ENCODE assay signal across 18 cellular contexts in genomic region chr4:74446193-74446868, GRCh38. TPM values are rescaled to one million over a fixed set of nuclear protein-coding genes. Genes with fewer than 3 reads are reported as not detected.
A peak's percentile ranks its signal among the peaks of the same experiment; 100 is the strongest.
DNase-seq lines count a peak whose midpoint lies in the region; ATAC-seq, FAIRE-seq and TF ChIP-seq lines count a peak whose summit lies in the region.
"Had no signal": no experiment of that assay in that cellular context is flagged by ENCODE, and none has a peak within 500 bp of the region (broad histone marks: within the 10 kb centered on the region; RNA-seq: fewer than 3 reads in every experiment).

No MANE protein-coding gene starts in this region.

- H3K27me3 ChIP-seq in CD8-positive, alpha-beta memory T cell (ENCODE audit: insufficient read depth, low read length, poor library complexity, severe bottlenecking): no peaks in the 10 kb centered on the region

- peaks cover 4 to 12% of the 10 kb centered on the region in 2 donors for H3K36me3 Mint-ChIP-seq in stimulated activated naive B cell treated with anti-CD40 and anti-IgM and Interleukin-4, amounts not matched to agents 10 μg/mL and 1 μg/mL and 100 μg/mL, for 72 hours
- H3K36me3 Mint-ChIP-seq in CD8-positive, alpha-beta memory T cell: peaks cover 1 to 4% (median 3%) of the 10 kb centered on the region in 3 donors
- H3K36me3 Mint-ChIP-seq: neural progenitor cell had no signal

- H3K27ac Mint-ChIP-seq in stimulated activated naive B cell treated with anti-CD40 and anti-IgM and Interleukin-4, amounts not matched to agents 10 μg/mL and 1 μg/mL and 100 μg/mL, for 72 hours: no peak overlapping the region
- H3K27ac Mint-ChIP-seq in CD8-positive, alpha-beta memory T cell: peak overlapping the region in 3 of 8 donors; percentile 38 to 62 (median 54)
- H3K27ac Mint-ChIP-seq: activated T-cell treated with anti-CD3 and anti-CD28 coated beads, Interleukin-2, amount 50 U/mL, for 72 hours; neural progenitor cell had no signal

- peak; percentile 55 for FAIRE-seq in H54 (lab: Jason Lieb, UNC)
- FAIRE-seq: TTC549 had no signal

- TF ChIP-seq CTCF in fibroblast of pulmonary artery (IDR thresholded peaks at IDR 0.05; ENCODE audit: low read length, missing control alignments): no peak

- H3K36me3 ChIP-seq in CD8-positive, alpha-beta memory T cell (ENCODE audit: insufficient read depth, low read length): no peaks in the 10 kb centered on the region
- H3K36me3 ChIP-seq: neural progenitor cell had no signal

- DNase-seq in H54 (ENCODE audit: insufficient read length, low spot score): no peak
- DNase-seq in amniotic epithelial cell (ENCODE audit: low read depth): peak; percentile 40
- DNase-seq in fibroblast of pulmonary artery (ENCODE audit: low read depth): peak; percentile 40
- no peak for DNase-seq in stimulated activated naive B cell treated with anti-CD40 and anti-IgM and Interleukin-4, amounts not matched to agents 10 μg/mL and 1 μg/mL and 100 μg/mL, for 72 hours
- no peak for DNase-seq in activated CD4-positive, alpha-beta T cell treated with anti-CD3 and anti-CD28 coated beads for 4 hours
- no peak for DNase-seq in CD8-positive, alpha-beta memory T cell
- DNase-seq in retina: no peak
- DNase-seq: activated CD4-positive, alpha-beta T cell treated with anti-CD3 and anti-CD28 coated beads, Interleukin-2, amount 50 U/mL, for 48 hours; activated T-cell treated with anti-CD3 and anti-CD28 coated beads, Interleukin-2, amount 50 U/mL, for 72 hours; HCEC 1CT; NCI-H2081 treated with DMSO at 0.1 percent for 48 hours; NCI-H510A treated with DMSO at 0.1 percent for 48 hours; right cardiac atrium had no signal

- no peaks in the 10 kb centered on the region for H3K4me1 Mint-ChIP-seq in stimulated activated naive B cell treated with anti-CD40 and anti-IgM and Interleukin-4, amounts not matched to agents 10 μg/mL and 1 μg/mL and 100 μg/mL, for 72 hours
- H3K4me1 Mint-ChIP-seq in CD8-positive, alpha-beta memory T cell: peaks cover 8 to 16% (median 11%) of the 10 kb centered on the region in 3 donors
- H3K4me1 Mint-ChIP-seq: neural progenitor cell had no signal

- POLR2A ChIA-PET in CD8-positive, alpha-beta memory T cell (lab: Charles Lee): no interaction called here

- ATAC-seq in stimulated activated naive B cell treated with anti-CD40 and anti-IgM and Interleukin-4, amounts not matched to agents 10 μg/mL and 1 μg/mL and 100 μg/mL, for 72 hours (replicated peaks): no peak

- no peak overlapping the region for H3K27ac ChIP-seq in CD8-positive, alpha-beta memory T cell (ENCODE audit: low read depth, low read length)
- H3K27ac ChIP-seq: neural progenitor cell, SK-N-MC had no signal

- TF ChIP-seq POLR2A in H54 (IDR thresholded peaks at IDR 0.05; ENCODE audit: low read depth, low read length): no peak

- peak overlapping the region; percentile 16 to 36 for H3K4me3 Mint-ChIP-seq in stimulated activated naive B cell treated with anti-CD40 and anti-IgM and Interleukin-4, amounts not matched to agents 10 μg/mL and 1 μg/mL and 100 μg/mL, for 72 hours
- H3K4me3 Mint-ChIP-seq in CD8-positive, alpha-beta memory T cell: peak overlapping the region in 2 of 7 donors; percentile 31 to 32

- no peaks in the 10 kb centered on the region for H3K27me3 Mint-ChIP-seq in stimulated activated naive B cell treated with anti-CD40 and anti-IgM and Interleukin-4, amounts not matched to agents 10 μg/mL and 1 μg/mL and 100 μg/mL, for 72 hours
- H3K27me3 Mint-ChIP-seq in CD8-positive, alpha-beta memory T cell: peaks cover 3 to 20% of the 10 kb centered on the region in 2 donors

- H3K4me3 ChIP-seq in fibroblast of pulmonary artery (replicated peaks; ENCODE audit: low read depth, low read length): peak overlapping the region; percentile 67
- H3K4me3 ChIP-seq in CD8-positive, alpha-beta memory T cell (ENCODE audit: low read length): no peak overlapping the region

- peaks cover 4% of the 10 kb centered on the region for H3K4me1 ChIP-seq in CD8-positive, alpha-beta memory T cell (ENCODE audit: insufficient read depth, low read length)
- H3K4me1 ChIP-seq: neural progenitor cell had no signal

- H3K9me3 ChIP-seq in CD8-positive, alpha-beta memory T cell (ENCODE audit: low read length): no peaks in the 10 kb centered on the region

- CTCF ChIA-PET in CD8-positive, alpha-beta memory T cell (lab: Charles Lee): interaction anchor here (1.0 to 1.9 kb wide), 4 partner anchors 10 to 18 kb away, joined by 3 to 8 read pairs (median 6); no protein-coding TSS in a partner anchor

- H3K9me3 Mint-ChIP-seq in stimulated activated naive B cell treated with anti-CD40 and anti-IgM and Interleukin-4, amounts not matched to agents 10 μg/mL and 1 μg/mL and 100 μg/mL, for 72 hours: no peaks in the 10 kb centered on the region
- H3K9me3 Mint-ChIP-seq in CD8-positive, alpha-beta memory T cell: no peaks in the 10 kb centered on the region
- H3K9me3 Mint-ChIP-seq: activated T-cell treated with anti-CD3 and anti-CD28 coated beads, Interleukin-2, amount 50 U/mL, for 72 hours; neural progenitor cell had no signal

RNA-seq across cellular contexts. Expression of gene AREG, which starts 1.4 kb away (rescaled TPM):
- total RNA-seq in CD8-positive, alpha-beta memory T cell: under 1 TPM; 0.38 to 0.46 TPM
- polyA plus RNA-seq in CD8-positive, alpha-beta memory T cell: 3.3 TPM
- total RNA-seq: chondrocyte, OCI-LY7 had no signal

Comparison
In these comparisons a context has a peak if more than half of its experiments do, and no peak if none do; other contexts are left out.
1. DNase-seq: peak in amniotic epithelial cell (single experiment) and fibroblast of pulmonary artery (single experiment); none in H54 (single experiment), stimulated activated naive B cell treated with anti-CD40 and anti-IgM and Interleukin-4, amounts not matched to agents 10 μg/mL and 1 μg/mL and 100 μg/mL, for 72 hours (single experiment), activated CD4-positive, alpha-beta T cell treated with anti-CD3 and anti-CD28 coated beads for 4 hours (0 of 2), CD8-positive, alpha-beta memory T cell (0 of 5) and retina (single experiment).